ENCODE assay signal across 1 cellular context in the genomic region with DNA sequence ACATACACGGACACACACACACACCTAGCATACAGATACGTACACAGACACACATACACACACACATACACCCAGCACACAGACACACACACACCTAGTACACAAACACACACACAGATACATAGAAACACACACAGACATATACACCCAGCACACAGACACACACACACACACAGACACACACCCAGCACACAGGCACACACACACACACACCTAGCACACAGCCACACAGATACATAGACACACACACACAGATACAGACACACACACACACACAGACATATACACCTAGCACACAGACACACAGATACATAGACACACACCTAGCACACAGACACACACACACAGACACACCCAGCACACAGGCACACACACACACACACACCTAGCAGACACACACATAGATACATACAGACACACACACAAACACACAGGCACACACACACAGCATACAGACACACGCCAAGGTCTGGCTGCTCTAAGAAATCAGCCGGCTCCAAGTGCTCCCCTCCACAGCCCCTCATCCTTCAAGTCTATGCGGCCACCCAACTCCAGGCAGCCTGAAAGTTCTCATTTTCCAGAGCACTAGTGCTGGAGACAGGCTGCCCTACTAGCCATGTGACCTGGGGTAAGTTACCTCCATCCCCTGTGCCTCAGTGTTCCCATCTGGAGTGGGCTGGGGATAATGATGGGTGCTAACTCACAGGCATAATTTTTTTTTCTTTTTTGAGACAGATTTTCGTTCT.
TF ChIP-seq lines count a peak whose summit lies in the region.

No MANE protein-coding gene starts in this region.

TF ChIP-seq in GM23338, 12 proteins besides CTCF, POLR2A, EP300 and RAD21 (continued from another document):
- TF ChIP-seq, protein P1, sequence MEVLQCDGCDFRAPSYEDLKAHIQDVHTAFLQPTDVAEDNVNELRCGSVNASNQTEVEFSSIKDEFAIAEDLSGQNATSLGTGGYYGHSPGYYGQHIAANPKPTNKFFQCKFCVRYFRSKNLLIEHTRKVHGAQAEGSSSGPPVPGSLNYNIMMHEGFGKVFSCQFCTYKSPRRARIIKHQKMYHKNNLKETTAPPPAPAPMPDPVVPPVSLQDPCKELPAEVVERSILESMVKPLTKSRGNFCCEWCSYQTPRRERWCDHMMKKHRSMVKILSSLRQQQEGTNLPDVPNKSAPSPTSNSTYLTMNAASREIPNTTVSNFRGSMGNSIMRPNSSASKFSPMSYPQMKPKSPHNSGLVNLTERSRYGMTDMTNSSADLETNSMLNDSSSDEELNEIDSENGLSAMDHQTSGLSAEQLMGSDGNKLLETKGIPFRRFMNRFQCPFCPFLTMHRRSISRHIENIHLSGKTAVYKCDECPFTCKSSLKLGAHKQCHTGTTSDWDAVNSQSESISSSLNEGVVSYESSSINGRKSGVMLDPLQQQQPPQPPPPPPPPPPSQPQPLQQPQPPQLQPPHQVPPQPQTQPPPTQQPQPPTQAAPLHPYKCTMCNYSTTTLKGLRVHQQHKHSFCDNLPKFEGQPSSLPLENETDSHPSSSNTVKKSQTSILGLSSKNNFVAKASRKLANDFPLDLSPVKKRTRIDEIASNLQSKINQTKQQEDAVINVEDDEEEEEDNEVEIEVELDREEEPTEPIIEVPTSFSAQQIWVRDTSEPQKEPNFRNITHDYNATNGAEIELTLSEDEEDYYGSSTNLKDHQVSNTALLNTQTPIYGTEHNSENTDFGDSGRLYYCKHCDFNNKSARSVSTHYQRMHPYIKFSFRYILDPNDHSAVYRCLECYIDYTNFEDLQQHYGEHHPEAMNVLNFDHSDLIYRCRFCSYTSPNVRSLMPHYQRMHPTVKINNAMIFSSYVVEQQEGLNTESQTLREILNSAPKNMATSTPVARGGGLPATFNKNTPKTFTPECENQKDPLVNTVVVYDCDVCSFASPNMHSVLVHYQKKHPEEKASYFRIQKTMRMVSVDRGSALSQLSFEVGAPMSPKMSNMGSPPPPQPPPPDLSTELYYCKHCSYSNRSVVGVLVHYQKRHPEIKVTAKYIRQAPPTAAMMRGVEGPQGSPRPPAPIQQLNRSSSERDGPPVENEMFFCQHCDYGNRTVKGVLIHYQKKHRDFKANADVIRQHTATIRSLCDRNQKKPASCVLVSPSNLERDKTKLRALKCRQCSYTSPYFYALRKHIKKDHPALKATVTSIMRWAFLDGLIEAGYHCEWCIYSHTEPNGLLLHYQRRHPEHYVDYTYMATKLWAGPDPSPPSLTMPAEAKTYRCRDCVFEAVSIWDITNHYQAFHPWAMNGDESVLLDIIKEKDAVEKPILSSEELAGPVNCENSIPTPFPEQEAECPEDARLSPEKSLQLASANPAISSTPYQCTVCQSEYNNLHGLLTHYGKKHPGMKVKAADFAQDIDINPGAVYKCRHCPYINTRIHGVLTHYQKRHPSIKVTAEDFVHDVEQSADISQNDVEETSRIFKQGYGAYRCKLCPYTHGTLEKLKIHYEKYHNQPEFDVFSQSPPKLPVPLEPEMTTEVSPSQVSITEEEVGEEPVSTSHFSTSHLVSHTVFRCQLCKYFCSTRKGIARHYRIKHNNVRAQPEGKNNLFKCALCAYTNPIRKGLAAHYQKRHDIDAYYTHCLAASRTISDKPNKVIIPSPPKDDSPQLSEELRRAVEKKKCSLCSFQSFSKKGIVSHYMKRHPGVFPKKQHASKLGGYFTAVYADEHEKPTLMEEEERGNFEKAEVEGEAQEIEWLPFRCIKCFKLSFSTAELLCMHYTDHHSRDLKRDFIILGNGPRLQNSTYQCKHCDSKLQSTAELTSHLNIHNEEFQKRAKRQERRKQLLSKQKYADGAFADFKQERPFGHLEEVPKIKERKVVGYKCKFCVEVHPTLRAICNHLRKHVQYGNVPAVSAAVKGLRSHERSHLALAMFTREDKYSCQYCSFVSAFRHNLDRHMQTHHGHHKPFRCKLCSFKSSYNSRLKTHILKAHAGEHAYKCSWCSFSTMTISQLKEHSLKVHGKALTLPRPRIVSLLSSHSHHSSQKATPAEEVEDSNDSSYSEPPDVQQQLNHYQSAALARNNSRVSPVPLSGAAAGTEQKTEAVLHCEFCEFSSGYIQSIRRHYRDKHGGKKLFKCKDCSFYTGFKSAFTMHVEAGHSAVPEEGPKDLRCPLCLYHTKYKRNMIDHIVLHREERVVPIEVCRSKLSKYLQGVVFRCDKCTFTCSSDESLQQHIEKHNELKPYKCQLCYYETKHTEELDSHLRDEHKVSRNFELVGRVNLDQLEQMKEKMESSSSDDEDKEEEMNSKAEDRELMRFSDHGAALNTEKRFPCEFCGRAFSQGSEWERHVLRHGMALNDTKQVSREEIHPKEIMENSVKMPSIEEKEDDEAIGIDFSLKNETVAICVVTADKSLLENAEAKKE (CRISPR knock-in tag; IDR thresholded peaks at IDR 0.05), result no peak
- TF ChIP-seq POLR2AphosphoS5 (IDR thresholded peaks at IDR 0.05; ENCODE audit: low read depth) (no peak), EZH2 (IDR thresholded peaks at IDR 0.05; ENCODE audit: low read depth, unreplicated experiment) (no peak), ZNF114 (CRISPR knock-in tag; IDR thresholded peaks at IDR 0.05) (no peak), STAT1 (IDR thresholded peaks at IDR 0.05; ENCODE audit: unreplicated experiment) (no peak)
- TF ChIP-seq, protein P2, sequence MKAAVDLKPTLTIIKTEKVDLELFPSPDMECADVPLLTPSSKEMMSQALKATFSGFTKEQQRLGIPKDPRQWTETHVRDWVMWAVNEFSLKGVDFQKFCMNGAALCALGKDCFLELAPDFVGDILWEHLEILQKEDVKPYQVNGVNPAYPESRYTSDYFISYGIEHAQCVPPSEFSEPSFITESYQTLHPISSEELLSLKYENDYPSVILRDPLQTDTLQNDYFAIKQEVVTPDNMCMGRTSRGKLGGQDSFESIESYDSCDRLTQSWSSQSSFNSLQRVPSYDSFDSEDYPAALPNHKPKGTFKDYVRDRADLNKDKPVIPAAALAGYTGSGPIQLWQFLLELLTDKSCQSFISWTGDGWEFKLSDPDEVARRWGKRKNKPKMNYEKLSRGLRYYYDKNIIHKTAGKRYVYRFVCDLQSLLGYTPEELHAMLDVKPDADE (IDR thresholded peaks at IDR 0.05), result no peak
